ENCODE assay signal across 8 cellular contexts in genomic region chr19:55340144-55340783, GRCh38. TPM values are rescaled to one million over a fixed set of nuclear protein-coding genes. Genes with fewer than 3 reads are reported as not detected.
A peak's percentile ranks its signal among the peaks of the same experiment; 100 is the strongest.
DNase-seq lines count a peak whose midpoint lies in the region; ATAC-seq and TF ChIP-seq lines count a peak whose summit lies in the region.

No MANE protein-coding gene starts in this region.

- H2BK12ac ChIP-seq in neuronal stem cell (ENCODE audit: low read length), result no peak overlapping the region

- no peak for ATAC-seq in GM18520 (IDR thresholded peaks at IDR 0.05; ENCODE audit: unreplicated experiment)

- H2BK120ac ChIP-seq in neuronal stem cell (ENCODE audit: low read depth, low read length), result peak overlapping the region; percentile 92

- no peak for TF ChIP-seq POLR2A in Peyer's patch (IDR thresholded peaks at IDR 0.05)

- H3K27ac ChIP-seq in Peyer's patch (peak overlapping the region; percentile 84 to 98 (median 94)), neuronal stem cell (replicated peaks; ENCODE audit: low read length) (peak overlapping the region; percentile 88)

- peak overlapping the region; percentile 100 for H2BK5ac ChIP-seq in neuronal stem cell (ENCODE audit: low read length)

- H2AFZ ChIP-seq in neuronal stem cell (ENCODE audit: low read length), result peak overlapping the region; percentile 53

- no peak overlapping the region for H4K91ac ChIP-seq in neuronal stem cell (ENCODE audit: low read depth, low read length, poor library complexity)

- peak overlapping the region; percentile 72 for H3K4me3 ChIP-seq in GM12875 (ENCODE audit: low read depth, low read length)
- H3K4me3 ChIP-seq in Peyer's patch, result peak overlapping the region; percentile 70 to 94 (median 80)
- H3K4me3 ChIP-seq in endocrine pancreas (ENCODE audit: control insufficient read depth, insufficient read depth, low read length), result no peak overlapping the region
- H3K4me3 ChIP-seq in neuronal stem cell (ENCODE audit: low read length in 2 of 2), result peak overlapping the region; percentile 96 to 99

- TF ChIP-seq CTCF in GM12875 (IDR thresholded peaks at IDR 0.05; ENCODE audit: borderline replicate concordance, insufficient read depth, low read depth, low read length), result no peak
- no peak for TF ChIP-seq CTCF in Peyer's patch (IDR thresholded peaks at IDR 0.05)

- H3K18ac ChIP-seq in neuronal stem cell (ENCODE audit: low read length), result peak overlapping the region; percentile 99

- H3K27me3 ChIP-seq in Peyer's patch (no peaks in the 10 kb centered on the region), endocrine pancreas (ENCODE audit: control insufficient read depth, insufficient read depth, low read length) (no peaks in the 10 kb centered on the region), neuronal stem cell (ENCODE audit: control insufficient read depth in 3 of 3, insufficient read depth in 3 of 3, low read depth in 1 of 3, low read length in 3 of 3) (no peaks in the 10 kb centered on the region)

- peak overlapping the region; percentile 97 for H3K14ac ChIP-seq in neuronal stem cell (ENCODE audit: low read length)

- peak overlapping the region; percentile 83 for H2BK15ac ChIP-seq in neuronal stem cell (ENCODE audit: low read length)

- no peaks in the 10 kb centered on the region for H3K9me3 ChIP-seq in Peyer's patch
- H3K9me3 ChIP-seq in endocrine pancreas (ENCODE audit: control insufficient read depth, low read length), result no peaks in the 10 kb centered on the region
- H3K9me3 ChIP-seq in neuronal stem cell (replicated peaks in 1 of 2; ENCODE audit: control insufficient read depth in 2 of 2, insufficient read depth in 1 of 2, low read depth in 1 of 2, low read length in 2 of 2), result no peaks in the 10 kb centered on the region

- H3K4me2 ChIP-seq in neuronal stem cell (ENCODE audit: insufficient read depth, low read length, poor library complexity, severe bottlenecking), result peak overlapping the region; percentile 85

- no peak overlapping the region for H4K8ac ChIP-seq in neuronal stem cell (ENCODE audit: low read depth, low read length)

- DNase-seq in Peyer's patch, result peak in 1 of 3 donors; percentile 58
- no peak for DNase-seq in neuronal stem cell (ENCODE audit: low spot score)
- no peak for DNase-seq in SHP77 (lab: John Stamatoyannopoulos, UW)
- no peak for DNase-seq in A172 (ENCODE audit: low spot score)
- no peak for DNase-seq in DMS114 treated with DMSO at 0.1 percent for 48 hours (lab: John Stamatoyannopoulos, UW; ENCODE audit: unreplicated experiment)

- peak overlapping the region; percentile 92 for H3K4ac ChIP-seq in neuronal stem cell (ENCODE audit: low read length)

- peaks cover 17% of the 10 kb centered on the region for H3K79me1 ChIP-seq in neuronal stem cell (ENCODE audit: low read depth, low read length)

- WGBS in neuronal stem cell (ENCODE audit: extremely low coverage in 2 of 2, insufficient read length in 2 of 2, insufficient replicate concordance in 1 of 2), 2 donors, result no CpG with 5 or more reads among the region's 15 CpGs

- peaks cover 0 to 22% (median 0%) of the 10 kb centered on the region in 3 donors for H3K36me3 ChIP-seq in Peyer's patch
- H3K36me3 ChIP-seq in endocrine pancreas (ENCODE audit: control insufficient read depth, insufficient read depth, low read length), result peaks cover 4% of the 10 kb centered on the region
- H3K36me3 ChIP-seq in neuronal stem cell (replicated peaks in 1 of 2; ENCODE audit: control insufficient read depth in 2 of 2, insufficient read depth in 2 of 2, low read length in 2 of 2), result peaks cover 22 to 36% of the 10 kb centered on the region in 2 donors

- H3K9ac ChIP-seq in endocrine pancreas (ENCODE audit: control insufficient read depth, insufficient read depth, low read length), result peak overlapping the region; percentile 77
- H3K9ac ChIP-seq in neuronal stem cell (ENCODE audit: low read depth, low read length, poor library complexity), result peak overlapping the region; percentile 99

- H3K4me1 ChIP-seq in Peyer's patch (peaks cover 0 to 20% (median 11%) of the 10 kb centered on the region in 4 donors), endocrine pancreas (ENCODE audit: control insufficient read depth, insufficient read depth, low read length) (no peaks in the 10 kb centered on the region), neuronal stem cell (ENCODE audit: control insufficient read depth in 2 of 2, insufficient read depth in 1 of 2, low read depth in 1 of 2, low read length in 2 of 2) (peaks cover 12 to 17% of the 10 kb centered on the region in 2 donors)

- peak overlapping the region; percentile 96 for H3K23ac ChIP-seq in neuronal stem cell (ENCODE audit: low read depth, low read length, poor library complexity)

- H2AK5ac ChIP-seq in neuronal stem cell (ENCODE audit: low read depth, low read length), result peak overlapping the region; percentile 71

RNA-seq across cellular contexts. Expression of gene KMT5C, which starts 0.6 kb away (rescaled TPM):
- 10 to 100 TPM; 14.4 to 45.6 (median 43.9) TPM for total RNA-seq in Peyer's patch
- 46.5 TPM for polyA plus RNA-seq in neuronal stem cell (2013, experiment 1 of 2)
- 47.0 TPM for polyA plus RNA-seq in neuronal stem cell (2013, experiment 2 of 2)
- 19.1 and 19.8 TPM in 2 replicates for total RNA-seq in A172 (2014; rRNA removed; shearing (Covaris generic))

RNA-seq across cellular contexts. Expression of gene COX6B2, which starts 14.3 kb away (rescaled TPM):
- total RNA-seq in Peyer's patch, result not detected
- polyA plus RNA-seq in neuronal stem cell (2013, experiment 1 of 2), result 0.81 TPM
- 0.71 TPM for polyA plus RNA-seq in neuronal stem cell (2013, experiment 2 of 2)
- total RNA-seq in A172 (2014; rRNA removed; shearing (Covaris generic)), result 0.28 TPM in 1 of 2 replicates, not detected in the other

RNA-seq across cellular contexts. Expression of gene TMEM150B, which starts 15.1 kb away (rescaled TPM):
- total RNA-seq in Peyer's patch, result 100 to 1,000 TPM in 3 of 4 donors, 10 to 100 TPM in 1; 26.4 to 235 (median 199) TPM
- polyA plus RNA-seq in neuronal stem cell (2013, experiment 1 of 2), result not detected
- 0.04 TPM for polyA plus RNA-seq in neuronal stem cell (2013, experiment 2 of 2)
- total RNA-seq in A172 (2014; rRNA removed; shearing (Covaris generic)), result not detected in 2 replicates

RNA-seq across cellular contexts. Expression of gene GARIN5B, which starts 22.8 kb away (rescaled TPM):
- not detected for total RNA-seq in Peyer's patch
- polyA plus RNA-seq in neuronal stem cell (2013, experiment 1 of 2), result 0.08 TPM
- 0.08 TPM for polyA plus RNA-seq in neuronal stem cell (2013, experiment 2 of 2)
- total RNA-seq in A172 (2014; rRNA removed; shearing (Covaris generic)), result not detected in 2 replicates

RNA-seq across cellular contexts. Expression of gene IL11, which starts 30.0 kb away (rescaled TPM):
- total RNA-seq in Peyer's patch, result not detected
- polyA plus RNA-seq in neuronal stem cell (2013, experiment 1 of 2), result 1.1 TPM
- 1.1 TPM for polyA plus RNA-seq in neuronal stem cell (2013, experiment 2 of 2)
- 8.4 and 9.4 TPM in 2 replicates for total RNA-seq in A172 (2014; rRNA removed; shearing (Covaris generic))

Comparison
In these comparisons a context has a peak if more than half of its experiments do, and no peak if none do; other contexts are left out.
1. RNA of gene TMEM150B, which starts 15.1 kb away (total RNA-seq): 26.4 to 235 TPM in Peyer's patch; not detected in A172; every median in the first group is over 10 times any median in the second.